26 cellular contexts compared by ENCODE assay signal in the genomic region with DNA sequence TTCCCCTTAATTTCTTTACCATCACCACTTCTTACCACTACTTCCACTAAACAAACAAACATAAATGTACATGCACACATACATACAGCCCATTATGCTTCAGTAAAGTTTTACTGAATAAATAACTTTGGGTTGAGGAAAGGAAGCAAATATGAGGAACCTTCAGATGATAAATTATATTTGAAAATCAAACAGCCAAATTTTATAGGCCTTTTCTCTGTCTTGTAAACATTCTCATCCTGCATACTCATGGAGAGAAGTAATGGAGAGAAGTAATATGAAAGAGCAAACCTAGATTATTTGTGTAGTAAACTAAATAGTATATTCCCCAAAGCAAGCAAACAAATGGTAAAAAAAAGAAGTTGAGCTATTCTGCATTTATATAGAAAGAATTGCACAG.
"Had no signal": no experiment of that assay in that cellular context is flagged by ENCODE, and none has a peak within 500 bp of the region (broad histone marks: within the 10 kb centered on the region; RNA-seq: fewer than 3 reads in every experiment).

No MANE protein-coding gene starts in this region.

- H3K4me3 ChIP-seq: stomach, suprapubic skin, testis, thoracic aorta, thyroid gland, tibial artery, tibial nerve, transverse colon, upper lobe of left lung, upper lobe of right lung, uterus, vagina had no signal

- ATAC-seq: stimulated activated effector memory CD8-positive, alpha-beta T cell treated with anti-CD3 and anti-CD28 coated beads, Interleukin-12 subunit alpha, Interleukin-12 subunit beta, amount 100 ng/mL, for 72 hours; stimulated activated memory B cell treated with anti-CD40 and anti-IgM and Interleukin-4, amounts not matched to agents 10 μg/mL and 1 μg/mL and 100 μg/mL, for 72 hours; stimulated activated naive B cell treated with anti-CD40 and anti-IgM and Interleukin-4, amounts not matched to agents 10 μg/mL and 1 μg/mL and 100 μg/mL, for 72 hours; stimulated activated naive CD8-positive, alpha-beta T cell treated with anti-CD3 and anti-CD28 coated beads, Interleukin-15, amount 100 ng/mL, for 72 hours; stimulated activated naive CD8-positive, alpha-beta T cell treated with anti-CD3 and anti-CD28 coated beads, Interleukin-15, Interleukin-2, amounts not matched to agents 100 U/mL and 50 U/mL, for 24 hours; upper lobe of right lung had no signal

- H3K27ac ChIP-seq: stomach, suprapubic skin, testis, thoracic aorta, thyroid gland, tibial artery, tibial nerve, transverse colon, upper lobe of left lung, upper lobe of right lung, uterus, vagina had no signal

- DNase-seq: stimulated activated CD4-positive, alpha-beta T cell treated with anti-CD3 and anti-CD28 coated beads, Interleukin-2, amount 100 ng/mL, for 48 hours; stimulated activated CD4-positive, alpha-beta T cell treated with anti-CD3 and anti-CD28 coated beads, Interleukin-4, amount 100 ng/mL, for 1 hour; stimulated activated CD4-positive, alpha-beta T cell treated with anti-CD3 and anti-CD28 coated beads, Interleukin-4, amount 100 ng/mL, for 24 hours; stimulated activated CD4-positive, alpha-beta T cell treated with anti-CD3 and anti-CD28 coated beads, Interleukin-4, amount 100 ng/mL, for 4 hours; stimulated activated CD8-positive, alpha-beta memory T cell treated with anti-CD3 and anti-CD28 coated beads, Interleukin-4, amount 100 ng/mL, for 48 hours; stimulated activated naive B cell treated with anti-CD40 and anti-IgM and Interleukin-4, amounts not matched to agents 10 μg/mL and 1 μg/mL and 100 μg/mL, for 72 hours; stimulated activated naive CD4-positive, alpha-beta T cell; stimulated activated naive CD4-positive, alpha-beta T cell treated with Interleukin-2 at 50 U/mL for 16 hours; stimulated activated naive CD8-positive, alpha-beta T cell treated with anti-CD3 and anti-CD28 coated beads, Interleukin-15, amount 100 ng/mL, for 72 hours; stimulated activated naive CD8-positive, alpha-beta T cell treated with anti-CD3 and anti-CD28 coated beads, Interleukin-15, Interleukin-2, amounts not matched to agents 100 U/mL and 50 U/mL, for 24 hours; stomach; substantia nigra; testis; thyroid gland; tibial artery; transverse colon; trophoblast cell; upper lobe of left lung; upper lobe of right lung; uterus had no signal
